28 cellular contexts compared by ENCODE assay signal in the genomic region with DNA sequence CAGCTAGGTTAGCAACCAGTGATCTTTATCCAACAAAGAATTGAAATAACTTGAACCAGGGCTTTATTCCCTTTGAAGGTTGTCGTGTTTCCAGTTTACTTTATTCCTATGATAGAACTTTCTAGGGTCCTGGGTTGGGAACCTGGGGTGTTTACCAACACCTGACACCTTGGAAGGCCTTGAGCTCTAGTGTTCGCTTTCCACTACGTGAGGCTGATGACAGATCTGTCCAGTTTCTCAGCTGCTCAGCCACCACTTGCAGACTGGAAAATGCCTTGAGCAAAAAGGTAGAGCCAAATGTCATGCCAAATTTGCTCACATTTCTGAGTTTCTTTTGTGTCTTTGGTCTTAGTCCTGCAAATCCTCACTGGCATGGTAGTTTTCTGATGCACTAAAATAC.
"Had no signal": no experiment of that assay in that cellular context is flagged by ENCODE, and none has a peak within 500 bp of the region (broad histone marks: within the 10 kb centered on the region; RNA-seq: fewer than 3 reads in every experiment).

No MANE protein-coding gene starts in this region.

- H3K27me3 ChIP-seq: adrenal gland had no signal

- H3K27ac ChIP-seq: adrenal gland, VCaP had no signal

- ATAC-seq: activated CD8-positive, alpha-beta T cell treated with anti-CD3 and anti-CD28 coated beads for 36 hours; activated naive CD4-positive, alpha-beta T cell treated with anti-CD3 and anti-CD28 coated beads, Interleukin-2, amount 50 U/mL, for 72 hours; activated T-cell treated with anti-CD3 and anti-CD28 coated beads, Interleukin-2, amount 50 U/mL, for 4 hours; activated T-cell treated with anti-CD3 and anti-CD28 coated beads, Interleukin-2, amount 50 U/mL, for 72 hours; activated T-helper 17 cell treated with anti-CD3 and anti-CD28 coated beads, Interleukin-2, amount 50 U/mL, for 72 hours had no signal

- H3K4me3 ChIP-seq: adrenal gland had no signal

- DNase-seq: activated B cell treated with CpG ODN at 0.5 μM for 24 hours; activated CD4-positive, alpha-beta memory T cell treated with anti-CD3 and anti-CD28 coated beads for 36 hours; activated CD4-positive, alpha-beta T cell treated with anti-CD3 and anti-CD28 coated beads for 4 hours; activated CD4-positive, alpha-beta T cell treated with anti-CD3 and anti-CD28 coated beads, Interleukin-2, amount 10 ng/mL, durations not matched to agents 24 days and 14 days; activated CD4-positive, alpha-beta T cell treated with anti-CD3 and anti-CD28 coated beads, Interleukin-2, amount 50 U/mL, for 1 hour; activated CD4-positive, alpha-beta T cell treated with anti-CD3 and anti-CD28 coated beads, Interleukin-2, amount 50 U/mL, for 4 hours; activated CD4-positive, CD25-positive, alpha-beta regulatory T cell treated with anti-CD3 and anti-CD28 coated beads, Interleukin-2, amount 50 U/mL, for 72 hours; activated CD8-positive, alpha-beta memory T cell treated with anti-CD3 and anti-CD28 coated beads, Interleukin-2, amount 50 U/mL, for 4 hours; activated CD8-positive, alpha-beta T cell treated with anti-CD3 and anti-CD28 coated beads for 36 hours; activated effector memory CD4-positive, alpha-beta T cell treated with anti-CD3 and anti-CD28 coated beads, Interleukin-2, amount 50 U/mL, for 16 hours; activated gamma-delta T cell treated with Interleukin-2 at 50 U/mL for 16 hours; activated naive CD4-positive, alpha-beta T cell; activated naive CD4-positive, alpha-beta T cell treated with anti-CD3 and anti-CD28 coated beads for 36 hours; activated naive CD4-positive, alpha-beta T cell treated with anti-CD3 and anti-CD28 coated beads, Interleukin-2, amount 50 U/mL, for 16 hours; activated naive CD8-positive, alpha-beta T cell treated with anti-CD3 and anti-CD28 coated beads for 36 hours; activated T-cell treated with anti-CD3 and anti-CD28 coated beads for 4 hours; activated T-cell treated with anti-CD3 and anti-CD28 coated beads, Interleukin-2, amount 50 U/mL, for 1 hour; activated T-cell treated with anti-CD3 and anti-CD28 coated beads, Interleukin-2, amount 50 U/mL, for 4 hours; activated T-cell treated with anti-CD3 and anti-CD28 coated beads, Interleukin-2, amount 50 U/mL, for 72 hours; adrenal gland; amniotic stem cell; aorta; central memory CD4-positive, alpha-beta T cell; T-helper 1 cell; T-helper 9 cell had no signal

- H3K4me1 ChIP-seq: adrenal gland had no signal

- H3K9me3 ChIP-seq: adrenal gland had no signal

- H3K36me3 ChIP-seq: adrenal gland had no signal
